In genomic region chr14:100440207-100440631, GRCh38 we compare ENCODE assay signal across 1 cellular context.
TF ChIP-seq lines count a peak whose summit lies in the region.

No MANE protein-coding gene starts in this region.

TF ChIP-seq in K562, 482 proteins besides CTCF, POLR2A, EP300 and RAD21 (continued from another document):
- no peak for TF ChIP-seq JUND (IDR thresholded peaks at IDR 0.05; ENCODE audit: borderline replicate concordance, low read depth, low read length)
- peak; percentile 32; the same call in 2 of the 3 replicates for TF ChIP-seq JUND (tag; IDR thresholded peaks at IDR 0.05; ENCODE audit: borderline replicate concordance, low read depth, low read length)
- no peak for TF ChIP-seq HSF4 (CRISPR knock-in tag; IDR thresholded peaks at IDR 0.05; ENCODE audit: borderline replicate concordance)
